1 cellular context compared by ENCODE assay signal in genomic region chr11:131978351-131978750, GRCh38.
TF ChIP-seq lines count a peak whose summit lies in the region.

No MANE protein-coding gene starts in this region.

TF ChIP-seq in IMR-90, 13 proteins besides CTCF, POLR2A, EP300 and RAD21:
- TF ChIP-seq USF2 (IDR thresholded peaks at IDR 0.05; ENCODE audit: low read depth, low read length) (no peak), RCOR1 (IDR thresholded peaks at IDR 0.05; ENCODE audit: insufficient replicate concordance, low read length) (no peak), ELK1 (IDR thresholded peaks at IDR 0.05; ENCODE audit: borderline replicate concordance, low read depth, low read length) (no peak), SMC3 (IDR thresholded peaks at IDR 0.05; ENCODE audit: low read depth, low read length) (no peak), MAFK (IDR thresholded peaks at IDR 0.05; ENCODE audit: low read depth, low read length) (no peak), CHD1 (IDR thresholded peaks at IDR 0.05; ENCODE audit: low read depth, low read length) (no peak), BHLHE40 (IDR thresholded peaks at IDR 0.05; ENCODE audit: low read depth, low read length) (no peak), FOS (IDR thresholded peaks at IDR 0.05; ENCODE audit: low read depth, low read length) (no peak), RFX5 (IDR thresholded peaks at IDR 0.05; ENCODE audit: low read depth, low read length) (no peak), MXI1 (IDR thresholded peaks at IDR 0.05; ENCODE audit: borderline replicate concordance, low read depth, low read length) (no peak), MAZ (IDR thresholded peaks at IDR 0.05; ENCODE audit: borderline replicate concordance, low read depth, low read length) (no peak), CEBPB (IDR thresholded peaks at IDR 0.05; ENCODE audit: low read depth, low read length) (no peak), NFE2L2 (IDR thresholded peaks at IDR 0.05; ENCODE audit: low read depth, low read length) (no peak)
